ENCODE assay signal across 8 cellular contexts in genomic region chr2:97993926-97994325, GRCh38. TPM values are rescaled to one million over a fixed set of nuclear protein-coding genes. Genes with fewer than 3 reads are reported as not detected.
DNase-seq lines count a peak whose midpoint lies in the region; ATAC-seq and TF ChIP-seq lines count a peak whose summit lies in the region.

No MANE protein-coding gene starts in this region.

- no peaks in the 10 kb centered on the region for H3K27me3 Mint-ChIP-seq in Caco-2 (ENCODE audit: insufficient read depth, unreplicated experiment)
- no peaks in the 10 kb centered on the region for H3K27me3 Mint-ChIP-seq in natural killer cell (ENCODE audit: low read depth in 2 of 2)

- TF ChIP-seq CTCF in Caco-2 (IDR thresholded peaks at IDR 0.05; ENCODE audit: insufficient read depth in 1 of 2, low read depth in 1 of 2, low read length in 1 of 2, severe bottlenecking in 1 of 2, unreplicated experiment in 1 of 2): peak in 1 of 2 experiments; percentile 3
- TF ChIP-seq CTCF in colonic mucosa (IDR thresholded peaks at IDR 0.05): no peak
- TF ChIP-seq CTCF in natural killer cell (IDR thresholded peaks at IDR 0.05): no peak

- H3K27ac Mint-ChIP-seq in Caco-2 (ENCODE audit: unreplicated experiment) (no peak overlapping the region), natural killer cell (peak overlapping the region in 1 of 2 donors; percentile 89)

- no peaks in the 10 kb centered on the region for H3K36me3 ChIP-seq in Caco-2 (ENCODE audit: control insufficient read depth, insufficient read depth, low read length)
- H3K36me3 ChIP-seq in MG63: no peaks in the 10 kb centered on the region; the same call in 1 of the 2 replicates
- no peaks in the 10 kb centered on the region for H3K36me3 ChIP-seq in colonic mucosa

- no peaks in the 10 kb centered on the region for H3K27me3 ChIP-seq in Caco-2 (replicated peaks; ENCODE audit: control insufficient read depth, insufficient read depth, low read length)
- no peaks in the 10 kb centered on the region for H3K27me3 ChIP-seq in MG63
- H3K27me3 ChIP-seq in colonic mucosa: no peaks in the 10 kb centered on the region

- H3K4me3 Mint-ChIP-seq in Caco-2 (ENCODE audit: unreplicated experiment) (peak overlapping the region; percentile 92), natural killer cell (peak overlapping the region; percentile 96)

- H3K4me3 ChIP-seq in Caco-2 (ENCODE audit: low read depth, low read length): peak overlapping the region; percentile 98; the same call in 1 of the 2 replicates
- H3K4me3 ChIP-seq in MG63: peak overlapping the region; percentile 76
- H3K4me3 ChIP-seq in colonic mucosa: peak overlapping the region; percentile 66

- H3K36me3 Mint-ChIP-seq in Caco-2 (ENCODE audit: insufficient read depth, unreplicated experiment) (peaks cover 5% of the 10 kb centered on the region), natural killer cell (no peaks in the 10 kb centered on the region)

- H3K27ac ChIP-seq in colonic mucosa: no peak overlapping the region

- DNase-seq in Caco-2: no peak
- no peak for DNase-seq in MG63
- DNase-seq in colonic mucosa: no peak
- DNase-seq in natural killer cell: no peak
- no peak for DNase-seq in ureter (ENCODE audit: low spot score)

- H3K9me3 ChIP-seq in Caco-2: no peaks in the 10 kb centered on the region; the same call in 1 of the 2 replicates
- no peaks in the 10 kb centered on the region for H3K9me3 ChIP-seq in MG63
- no peaks in the 10 kb centered on the region for H3K9me3 ChIP-seq in colonic mucosa

- CTCF ChIA-PET in Caco-2 (lab: Charles Lee): no interaction called here

- H3K4me1 ChIP-seq in Caco-2 (peaks cover 20% of the 10 kb centered on the region), colonic mucosa (no peaks in the 10 kb centered on the region)

- H3K9ac ChIP-seq in colonic mucosa (ENCODE audit: low read depth in 2 of 2, low read length in 2 of 2): peak overlapping the region; percentile 13 to 98

- BruUV-seq in Caco-2 (replicated peaks; lab: Mats Ljungman, UMichigan): no TSS peak

- POLR2A ChIA-PET in Caco-2 (lab: Charles Lee): no interaction called here

- ATAC-seq in natural killer cell (no peak), GM19351 (IDR thresholded peaks at IDR 0.05; ENCODE audit: unreplicated experiment) (no peak), GM18870 (IDR thresholded peaks at IDR 0.05; ENCODE audit: unreplicated experiment) (no peak), HG02571 (IDR thresholded peaks at IDR 0.05; ENCODE audit: unreplicated experiment) (no peak)

- H3K4me1 Mint-ChIP-seq in Caco-2 (ENCODE audit: low read depth, unreplicated experiment) (peaks cover 16% of the 10 kb centered on the region), natural killer cell (peaks cover 35 to 44% of the 10 kb centered on the region in 2 donors)

- peaks cover 3% of the 10 kb centered on the region for H3K9me3 Mint-ChIP-seq in Caco-2 (ENCODE audit: unreplicated experiment)
- no peaks in the 10 kb centered on the region for H3K9me3 Mint-ChIP-seq in natural killer cell

- intact Hi-C loops in Caco-2 (cut with micrococcal nuclease; ENCODE audit: unreplicated experiment): loop anchor here (2.0 to 10.0 kb wide), 3 partner anchors 27 to 129 kb away; partner anchors contain the start of gene VWA3B
- intact Hi-C loops in colonic mucosa (cut with DNase I): loop anchor here (10.0 kb wide), 1 partner anchor 189 kb away; no protein-coding TSS in a partner anchor
- intact Hi-C loops in natural killer cell (cut with micrococcal nuclease): no loop called here

RNA-seq across cellular contexts. Expression of gene TMEM131, which starts 1.8 kb away (rescaled TPM):
- 35.8 and 36.3 TPM in 2 replicates for total RNA-seq in Caco-2 (2022)
- 5.9 and 44.7 TPM in 2 replicates for total RNA-seq in MG63 (2014; rRNA removed; shearing (Covaris generic); ENCODE audit: low replicate concordance)
- total RNA-seq in colonic mucosa: 10 to 100 TPM; 52.4 to 60.8 TPM
- 10 to 100 TPM; 44.8 to 72.1 (median 67.1) TPM for total RNA-seq in natural killer cell
- 67.7 TPM for total RNA-seq in ureter
